Comparison of ENCODE assay signal across 1 cellular context in genomic region chr2:200845669-200846325, GRCh38.
TF ChIP-seq lines count a peak whose summit lies in the region.

No MANE protein-coding gene starts in this region.

TF ChIP-seq in HCT116, 20 proteins besides CTCF, POLR2A, EP300 and RAD21:
- TF ChIP-seq ATF3 (IDR thresholded peaks at IDR 0.05) (no peak), REST (IDR thresholded peaks at IDR 0.05; ENCODE audit: low read depth) (no peak), SRF (IDR thresholded peaks at IDR 0.05; ENCODE audit: low read depth) (no peak), POLR2AphosphoS5 (IDR thresholded peaks at IDR 0.05; ENCODE audit: low read depth, low read length) (no peak), ELF1 (IDR thresholded peaks at IDR 0.05; ENCODE audit: borderline replicate concordance, low read depth) (no peak)
